In the genomic region with DNA sequence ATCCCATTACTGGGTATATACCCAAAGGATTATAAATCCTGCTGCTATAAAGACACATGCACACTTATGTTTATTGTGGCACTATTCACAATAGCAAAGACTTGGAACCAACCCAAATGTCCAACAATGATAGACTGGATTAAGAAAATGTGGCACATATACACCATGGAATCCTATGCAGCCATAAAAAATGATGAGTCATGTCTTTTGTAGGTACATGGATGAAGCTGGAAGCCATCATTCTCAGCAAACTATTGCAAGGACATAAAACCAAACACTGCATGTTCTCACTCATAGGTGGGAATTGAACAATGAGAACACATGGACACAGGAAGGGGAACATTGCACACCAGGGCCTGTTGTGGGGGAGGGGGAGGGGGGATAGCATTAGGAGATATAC, we compare ENCODE assay signal across 6 cellular contexts. TPM values are rescaled to one million over a fixed set of nuclear protein-coding genes. Genes with fewer than 3 reads are reported as not detected.
"Had no signal": no experiment of that assay in that cellular context is flagged by ENCODE, and none has a peak within 500 bp of the region (broad histone marks: within the 10 kb centered on the region; RNA-seq: fewer than 3 reads in every experiment).

No MANE protein-coding gene starts in this region.

RNA-seq across cellular contexts. Expression of a gene that starts 28.4 kb away (rescaled TPM):
- total RNA-seq: naive thymus-derived CD8-positive, alpha-beta T cell; natural killer cell; natural killer cell treated with Interleukin-12 subunit alpha and Interleukin-12 subunit beta and Interleukin-15 and Interleukin-18, amount 100 ng/mL, for 72 hours; neural crest cell; renal cortical epithelial cell had no signal
- polyA plus RNA-seq: naive thymus-derived CD8-positive, alpha-beta T cell; neural cell had no signal
